In genomic region chr13:31159306-31159705, GRCh38 we compare ENCODE assay signal across 8 cellular contexts. TPM values are rescaled to one million over a fixed set of nuclear protein-coding genes. Genes with fewer than 3 reads are reported as not detected.
DNase-seq lines count a peak whose midpoint lies in the region; ATAC-seq and TF ChIP-seq lines count a peak whose summit lies in the region.

No MANE protein-coding gene starts in this region.

- no peak overlapping the region for H3K27ac ChIP-seq in CD4-positive, CD25-positive, alpha-beta regulatory T cell (ENCODE audit: insufficient read depth, low read length, poor library complexity, severe bottlenecking)
- H3K27ac ChIP-seq in HUES6 (ENCODE audit: low read depth, low read length): no peak overlapping the region
- no peak overlapping the region for H3K27ac ChIP-seq in upper lobe of left lung

- no peak for TF ChIP-seq CTCF in upper lobe of left lung (IDR thresholded peaks at IDR 0.05)

- H3K4me3 Mint-ChIP-seq in CD4-positive, CD25-positive, alpha-beta regulatory T cell: peak overlapping the region; percentile 95 to 99 (median 98)
- peak overlapping the region; percentile 86 for H3K4me3 Mint-ChIP-seq in memory B cell

- DNase-seq in CD4-positive, CD25-positive, alpha-beta regulatory T cell: peak in 1 of 3 donors; percentile 44
- no peak for DNase-seq in activated naive CD4-positive, alpha-beta T cell treated with anti-CD3 and anti-CD28 coated beads, Interleukin-2, amount 50 U/mL, for 72 hours (ENCODE audit: low spot score in 2 of 2)
- DNase-seq in memory B cell (ENCODE audit: low spot score in 2 of 2) (no peak), upper lobe of left lung (no peak), NCI-H748 (lab: John Stamatoyannopoulos, UW; ENCODE audit: unreplicated experiment) (no peak), epidermal melanocyte (ENCODE audit: insufficient read length, low spot score) (no peak)

- H3K9me3 ChIP-seq in CD4-positive, CD25-positive, alpha-beta regulatory T cell (ENCODE audit: control insufficient read depth in 2 of 2, low read length in 2 of 2): no peaks in the 10 kb centered on the region
- no peaks in the 10 kb centered on the region for H3K9me3 ChIP-seq in HUES6 (ENCODE audit: control insufficient read depth, insufficient read depth, low read depth, low read length)
- H3K9me3 ChIP-seq in upper lobe of left lung: no peaks in the 10 kb centered on the region

- no peak for ATAC-seq in CD4-positive, CD25-positive, alpha-beta regulatory T cell (ENCODE audit: low read depth in 2 of 2)
- no peak for ATAC-seq in activated naive CD4-positive, alpha-beta T cell treated with anti-CD3 and anti-CD28 coated beads, Interleukin-2, amount 50 U/mL, for 72 hours
- ATAC-seq in memory B cell (ENCODE audit: low read depth): no peak
- no peak for ATAC-seq in upper lobe of left lung (ENCODE audit: low FRiP score in 2 of 2)
- no peak for ATAC-seq in GM21515 (IDR thresholded peaks at IDR 0.05; ENCODE audit: unreplicated experiment)

- H3K36me3 ChIP-seq in CD4-positive, CD25-positive, alpha-beta regulatory T cell (ENCODE audit: control insufficient read depth, insufficient read depth, low read length): peaks cover 22% of the 10 kb centered on the region
- H3K36me3 ChIP-seq in HUES6 (ENCODE audit: control insufficient read depth, insufficient read depth, low read length) (peaks cover 27% of the 10 kb centered on the region), upper lobe of left lung (peaks cover 0 to 28% (median 9%) of the 10 kb centered on the region in 4 donors)

- H3K9me3 Mint-ChIP-seq in CD4-positive, CD25-positive, alpha-beta regulatory T cell: no peaks in the 10 kb centered on the region
- no peaks in the 10 kb centered on the region for H3K9me3 Mint-ChIP-seq in activated naive CD4-positive, alpha-beta T cell treated with anti-CD3 and anti-CD28 coated beads, Interleukin-2, amount 50 U/mL, for 72 hours
- H3K9me3 Mint-ChIP-seq in memory B cell: no peaks in the 10 kb centered on the region

- H3K9ac ChIP-seq in HUES6 (ENCODE audit: low read length): no peak overlapping the region

- TF ChIP-seq POLR2A in upper lobe of left lung (IDR thresholded peaks at IDR 0.05): no peak

- WGBS in upper lobe of left lung, 2 donors: 88 to 89% methylated on average over 4 of the region's 4 CpGs

- peak overlapping the region; percentile 81 for H3K4me3 ChIP-seq in CD4-positive, CD25-positive, alpha-beta regulatory T cell (ENCODE audit: low read depth, low read length)
- H3K4me3 ChIP-seq in HUES6 (ENCODE audit: low read depth, low read length) (peak overlapping the region; percentile 87), upper lobe of left lung (peak overlapping the region in 1 of 4 donors; percentile 96)

- no peaks in the 10 kb centered on the region for H3K27me3 Mint-ChIP-seq in CD4-positive, CD25-positive, alpha-beta regulatory T cell
- no peaks in the 10 kb centered on the region for H3K27me3 Mint-ChIP-seq in memory B cell

- no peaks in the 10 kb centered on the region for H3K27me3 ChIP-seq in CD4-positive, CD25-positive, alpha-beta regulatory T cell (ENCODE audit: control insufficient read depth, insufficient read depth, low read length)
- no peaks in the 10 kb centered on the region for H3K27me3 ChIP-seq in HUES6 (ENCODE audit: control insufficient read depth, insufficient read depth, low read length)
- H3K27me3 ChIP-seq in upper lobe of left lung: no peaks in the 10 kb centered on the region

- H3K4me1 ChIP-seq in CD4-positive, CD25-positive, alpha-beta regulatory T cell (ENCODE audit: control insufficient read depth, insufficient read depth, low read length, poor library complexity, severe bottlenecking): peaks cover 31% of the 10 kb centered on the region
- H3K4me1 ChIP-seq in HUES6 (ENCODE audit: control insufficient read depth, insufficient read depth, low read length) (peaks cover 21% of the 10 kb centered on the region), upper lobe of left lung (peaks cover 14 to 29% (median 16%) of the 10 kb centered on the region in 4 donors)

- H3K36me3 Mint-ChIP-seq in CD4-positive, CD25-positive, alpha-beta regulatory T cell: peaks cover 10% of the 10 kb centered on the region
- H3K36me3 Mint-ChIP-seq in activated naive CD4-positive, alpha-beta T cell treated with anti-CD3 and anti-CD28 coated beads, Interleukin-2, amount 50 U/mL, for 72 hours: peaks cover 47 to 51% of the 10 kb centered on the region in 2 donors
- peaks cover 14% of the 10 kb centered on the region for H3K36me3 Mint-ChIP-seq in memory B cell

- peak overlapping the region in 2 of 3 donors; percentile 85 to 98 for H3K27ac Mint-ChIP-seq in CD4-positive, CD25-positive, alpha-beta regulatory T cell
- peak overlapping the region; percentile 85 to 99 for H3K27ac Mint-ChIP-seq in activated naive CD4-positive, alpha-beta T cell treated with anti-CD3 and anti-CD28 coated beads, Interleukin-2, amount 50 U/mL, for 72 hours
- H3K27ac Mint-ChIP-seq in memory B cell: peak overlapping the region; percentile 51

- H3K4me1 Mint-ChIP-seq in CD4-positive, CD25-positive, alpha-beta regulatory T cell: peaks cover 40 to 55% (median 48%) of the 10 kb centered on the region in 4 donors
- peaks cover 31% of the 10 kb centered on the region for H3K4me1 Mint-ChIP-seq in memory B cell

- no peak for TF ChIP-seq EP300 in upper lobe of left lung (IDR thresholded peaks at IDR 0.05)

RNA-seq across cellular contexts. Expression of gene HSPH1, which starts 2.4 kb away (rescaled TPM):
- 155 TPM for total RNA-seq in CD4-positive, CD25-positive, alpha-beta regulatory T cell
- polyA plus RNA-seq in CD4-positive, CD25-positive, alpha-beta regulatory T cell: 10 to 100 TPM; 29.0 to 44.2 (median 32.8) TPM
- total RNA-seq in activated naive CD4-positive, alpha-beta T cell treated with anti-CD3 and anti-CD28 coated beads, Interleukin-2, amount 50 U/mL, for 72 hours: 100 to 1,000 TPM; 165 to 253 TPM
- total RNA-seq in upper lobe of left lung: 10 to 100 TPM; 32.5 to 93.1 (median 53.2) TPM

RNA-seq across cellular contexts. Expression of gene B3GLCT, which starts 40.5 kb away (rescaled TPM):
- 3.4 TPM for total RNA-seq in CD4-positive, CD25-positive, alpha-beta regulatory T cell
- 1 to 10 TPM; 3.4 to 5.6 (median 3.5) TPM for polyA plus RNA-seq in CD4-positive, CD25-positive, alpha-beta regulatory T cell
- total RNA-seq in activated naive CD4-positive, alpha-beta T cell treated with anti-CD3 and anti-CD28 coated beads, Interleukin-2, amount 50 U/mL, for 72 hours: 1 to 10 TPM; 3.1 to 3.2 TPM
- 1 to 10 TPM; 1.0 to 8.2 (median 5.2) TPM for total RNA-seq in upper lobe of left lung
